Comparison of ENCODE assay signal across 1 cellular context in the genomic region with DNA sequence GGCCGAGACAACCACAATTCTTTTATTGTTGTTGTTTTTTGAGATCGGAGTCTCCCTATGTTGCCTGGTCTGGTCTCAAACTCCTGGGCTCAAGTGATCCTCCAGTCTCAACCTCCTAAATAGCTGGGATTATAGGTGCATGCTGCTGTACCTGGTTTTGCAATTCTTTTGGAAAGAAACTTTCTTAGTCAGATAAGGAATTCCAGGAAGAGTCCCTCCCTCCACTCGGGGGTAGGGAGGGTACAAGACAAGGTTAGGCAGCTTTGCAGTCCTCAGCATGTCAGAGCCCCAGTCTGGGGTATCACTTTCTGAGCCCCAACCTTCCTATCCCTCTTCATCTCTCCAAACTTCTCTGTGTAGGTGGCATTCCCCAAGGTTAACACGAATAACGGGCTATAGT.
TF ChIP-seq lines count a peak whose summit lies in the region.

No MANE protein-coding gene starts in this region.

TF ChIP-seq in H1, 55 proteins besides CTCF, POLR2A, EP300 and RAD21:
- TF ChIP-seq, protein P1, sequence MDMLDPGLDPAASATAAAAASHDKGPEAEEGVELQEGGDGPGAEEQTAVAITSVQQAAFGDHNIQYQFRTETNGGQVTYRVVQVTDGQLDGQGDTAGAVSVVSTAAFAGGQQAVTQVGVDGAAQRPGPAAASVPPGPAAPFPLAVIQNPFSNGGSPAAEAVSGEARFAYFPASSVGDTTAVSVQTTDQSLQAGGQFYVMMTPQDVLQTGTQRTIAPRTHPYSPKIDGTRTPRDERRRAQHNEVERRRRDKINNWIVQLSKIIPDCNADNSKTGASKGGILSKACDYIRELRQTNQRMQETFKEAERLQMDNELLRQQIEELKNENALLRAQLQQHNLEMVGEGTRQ (IDR thresholded peaks at IDR 0.05; ENCODE audit: low read length), result no peak
- no peak for TF ChIP-seq SP1 (IDR thresholded peaks at IDR 0.05; ENCODE audit: low read depth, low read length)
- no peak for TF ChIP-seq ASH2L (IDR thresholded peaks at IDR 0.05; ENCODE audit: low read length)
- no peak for TF ChIP-seq RFX5 (IDR thresholded peaks at IDR 0.05; ENCODE audit: borderline replicate concordance, low read depth, low read length)
- TF ChIP-seq, protein P2, sequence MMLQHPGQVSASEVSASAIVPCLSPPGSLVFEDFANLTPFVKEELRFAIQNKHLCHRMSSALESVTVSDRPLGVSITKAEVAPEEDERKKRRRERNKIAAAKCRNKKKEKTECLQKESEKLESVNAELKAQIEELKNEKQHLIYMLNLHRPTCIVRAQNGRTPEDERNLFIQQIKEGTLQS (IDR thresholded peaks at IDR 0.05; ENCODE audit: insufficient read depth, low read depth, low read length), result no peak
- no peak for TF ChIP-seq SP4 (IDR thresholded peaks at IDR 0.05; ENCODE audit: low read length)
- no peak for TF ChIP-seq CHD1 (IDR thresholded peaks at IDR 0.05; ENCODE audit: low read depth, low read length)
- TF ChIP-seq, protein P3, sequence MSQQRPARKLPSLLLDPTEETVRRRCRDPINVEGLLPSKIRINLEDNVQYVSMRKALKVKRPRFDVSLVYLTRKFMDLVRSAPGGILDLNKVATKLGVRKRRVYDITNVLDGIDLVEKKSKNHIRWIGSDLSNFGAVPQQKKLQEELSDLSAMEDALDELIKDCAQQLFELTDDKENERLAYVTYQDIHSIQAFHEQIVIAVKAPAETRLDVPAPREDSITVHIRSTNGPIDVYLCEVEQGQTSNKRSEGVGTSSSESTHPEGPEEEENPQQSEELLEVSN (IDR thresholded peaks at IDR 0.05), result no peak
